ENCODE assay signal across 17 cellular contexts in the genomic region with DNA sequence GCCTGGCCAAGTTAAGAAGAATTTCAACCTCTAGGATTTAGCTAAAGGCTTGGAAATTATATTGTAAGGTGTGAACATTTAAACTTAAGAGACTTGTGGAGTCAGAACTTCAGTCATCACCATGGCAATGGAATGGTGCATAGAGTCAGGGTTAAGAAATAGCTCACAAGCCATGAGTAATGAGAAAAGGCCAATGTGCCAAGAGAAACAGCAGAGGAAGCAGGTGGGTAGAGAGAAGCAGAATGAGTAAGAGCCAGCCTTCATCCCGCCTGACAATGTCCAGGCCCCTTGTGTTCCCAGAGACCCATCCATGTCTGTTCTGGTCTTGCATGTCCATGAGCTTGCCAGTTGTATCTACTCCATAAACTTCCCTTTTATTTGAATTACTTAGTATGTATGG.
DNase-seq lines count a peak whose midpoint lies in the region; ATAC-seq and TF ChIP-seq lines count a peak whose summit lies in the region.
"Had no signal": no experiment of that assay in that cellular context is flagged by ENCODE, and none has a peak within 500 bp of the region (broad histone marks: within the 10 kb centered on the region; RNA-seq: fewer than 3 reads in every experiment).

No MANE protein-coding gene starts in this region.

- H3K4me3 ChIP-seq in mammary epithelial cell (replicated peaks in 1 of 3; ENCODE audit: insufficient read depth in 1 of 3, low read depth in 2 of 3, low read length in 3 of 3) (no peak overlapping the region), hepatocyte (no peak overlapping the region), tibial artery (no peak overlapping the region)
- H3K4me3 ChIP-seq: BLaER1, GM12878 had no signal

- H3K4me2 ChIP-seq in mammary epithelial cell (ENCODE audit: insufficient read depth, low read depth, low read length) (no peak overlapping the region), hepatocyte (no peak overlapping the region)
- H3K4me2 ChIP-seq: BLaER1 had no signal

- H3K36me3 Mint-ChIP-seq in MCF 10A (ENCODE audit: insufficient read depth, unreplicated experiment) (no peaks in the 10 kb centered on the region), type B pancreatic cell (no peaks in the 10 kb centered on the region)
- H3K36me3 Mint-ChIP-seq: CD8-positive, alpha-beta memory T cell had no signal

- no peak overlapping the region for H2AFZ ChIP-seq in mammary epithelial cell (ENCODE audit: low read depth, low read length)
- no peak overlapping the region for H2AFZ ChIP-seq in hepatocyte

- no peak for TF ChIP-seq CTCF in MCF 10A (IDR thresholded peaks at IDR 0.05; ENCODE audit: unreplicated experiment)
- TF ChIP-seq CTCF in mammary epithelial cell (conservative IDR thresholded peaks at IDR 0.05 in 1 of 2, IDR thresholded peaks at IDR 0.05 in 1 of 2; ENCODE audit: extremely low read depth in 1 of 2, insufficient read depth in 1 of 2, low read depth in 1 of 2, low read length in 2 of 2): no peak
- no peak for TF ChIP-seq CTCF in hepatocyte (IDR thresholded peaks at IDR 0.05; ENCODE audit: poor library complexity)
- no peak for TF ChIP-seq CTCF in tibial artery (IDR thresholded peaks at IDR 0.05)
- TF ChIP-seq CTCF in type B pancreatic cell (conservative IDR thresholded peaks at IDR 0.05): no peak

- H3K79me2 ChIP-seq in mammary epithelial cell (ENCODE audit: insufficient read depth, low read length) (no peaks in the 10 kb centered on the region), hepatocyte (no peaks in the 10 kb centered on the region)

- no peak overlapping the region for H3K9ac ChIP-seq in mammary epithelial cell (ENCODE audit: insufficient read depth, low read length)
- H3K9ac ChIP-seq: BLaER1 had no signal

- CTCF ChIA-PET in MCF 10A (lab: Yijun Ruan, JAX) (no interaction called here), mammary epithelial cell (lab: Charles Lee; ENCODE audit: low non-redundant PET) (no interaction called here)

- 100% methylated on average over 1 of the region's 1 CpG for WGBS in mammary epithelial cell (ENCODE audit: low coverage, missing lambda C conversion rate)
- WGBS in hepatocyte (ENCODE audit: low lambda C conversion rate, missing lambda C conversion rate): 83% methylated on average over 1 of the region's 1 CpG

- intact Hi-C loops in MCF 10A (cut with micrococcal nuclease) (no loop called here), mammary epithelial cell (cut with micrococcal nuclease) (no loop called here), tibial artery (cut with DNase I; ENCODE audit: low total_unique reads) (no loop called here)

- H4K20me1 ChIP-seq in mammary epithelial cell (ENCODE audit: insufficient read depth, low read length) (no peaks in the 10 kb centered on the region), hepatocyte (ENCODE audit: insufficient read depth, poor library complexity, severe bottlenecking) (no peaks in the 10 kb centered on the region)
- H4K20me1 ChIP-seq: BLaER1 had no signal

- no peaks in the 10 kb centered on the region for H3K36me3 ChIP-seq in mammary epithelial cell (ENCODE audit: insufficient read depth, low read length)
- H3K36me3 ChIP-seq in hepatocyte (replicated peaks; ENCODE audit: insufficient read depth, low read depth): no peaks in the 10 kb centered on the region
- no peaks in the 10 kb centered on the region for H3K36me3 ChIP-seq in tibial artery
- H3K36me3 ChIP-seq: BLaER1 had no signal

- POLR2A ChIA-PET in MCF 10A (lab: Yijun Ruan, JAX): no interaction called here

- no peaks in the 10 kb centered on the region for H3K9me2 ChIP-seq in hepatocyte (replicated peaks; ENCODE audit: insufficient read depth)

- no peaks in the 10 kb centered on the region for H3K4me1 ChIP-seq in mammary epithelial cell (ENCODE audit: insufficient read depth, low read length)
- H3K4me1 ChIP-seq in hepatocyte (ENCODE audit: insufficient read depth): no peaks in the 10 kb centered on the region
- no peaks in the 10 kb centered on the region for H3K4me1 ChIP-seq in tibial artery
- H3K4me1 ChIP-seq: BLaER1 had no signal

- dilution Hi-C loops in mammary epithelial cell (cut with HindIII; ENCODE audit: low sequenced_read_pairs): no loop called here

- BruUV-seq in MCF 10A (replicated peaks; lab: Mats Ljungman, UMichigan) (no TSS peak), mammary epithelial cell (replicated peaks; lab: Mats Ljungman, UMichigan) (no TSS peak)

- no peaks in the 10 kb centered on the region for H3K9me3 Mint-ChIP-seq in MCF 10A (ENCODE audit: unreplicated experiment)
- no peaks in the 10 kb centered on the region for H3K9me3 Mint-ChIP-seq in type B pancreatic cell
- H3K9me3 Mint-ChIP-seq: CD8-positive, alpha-beta memory T cell; H9 had no signal

- no peaks in the 10 kb centered on the region for H3K27me3 Mint-ChIP-seq in MCF 10A (ENCODE audit: insufficient read depth, unreplicated experiment)
- H3K27me3 Mint-ChIP-seq in type B pancreatic cell: peaks cover 14% of the 10 kb centered on the region

- DNase-seq in MCF 10A (ENCODE audit: unreplicated experiment): peak; percentile 54
- no peak for DNase-seq in mammary epithelial cell
- peak; percentile 5 for DNase-seq in M059J (ENCODE audit: low read depth)
- DNase-seq in hepatocyte (ENCODE audit: low spot score): peak; percentile 44
- DNase-seq in MV-4-11 (lab: John Stamatoyannopoulos, UW): no peak
- DNase-seq in tibial artery: no peak
- DNase-seq in type B pancreatic cell (ENCODE audit: extremely low spot score, unreplicated experiment): no peak
- DNase-seq: AML-193; CD8-positive, alpha-beta memory T cell; DMS53; GOT3; H9 had no signal

- H3K4me3 Mint-ChIP-seq in MCF 10A (ENCODE audit: unreplicated experiment) (no peak overlapping the region), type B pancreatic cell (no peak overlapping the region)
- H3K4me3 Mint-ChIP-seq: CD8-positive, alpha-beta memory T cell; H9 had no signal

- H3K27me3 ChIP-seq in mammary epithelial cell (ENCODE audit: insufficient read depth, low read length) (no peaks in the 10 kb centered on the region), hepatocyte (peaks cover 4% of the 10 kb centered on the region), tibial artery (no peaks in the 10 kb centered on the region)
- H3K27me3 ChIP-seq: BLaER1 had no signal

- H3K27ac ChIP-seq in mammary epithelial cell (ENCODE audit: insufficient read depth, low read depth, low read length) (no peak overlapping the region), hepatocyte (no peak overlapping the region), tibial artery (no peak overlapping the region)
- H3K27ac ChIP-seq: 22Rv1, BLaER1 had no signal

- ATAC-seq in HG03378 (IDR thresholded peaks at IDR 0.05; ENCODE audit: unreplicated experiment): no peak
- ATAC-seq: GM12878, HepG2 had no signal

- in situ Hi-C loops in mammary epithelial cell (cut with MboI; ENCODE audit: low sequenced_read_pairs in 2 of 2): no loop called here

- H3K9me3 ChIP-seq in mammary epithelial cell (replicated peaks; ENCODE audit: insufficient read depth, low read length): no peaks in the 10 kb centered on the region
- no peaks in the 10 kb centered on the region for H3K9me3 ChIP-seq in hepatocyte (ENCODE audit: low read depth)
- H3K9me3 ChIP-seq in tibial artery: no peaks in the 10 kb centered on the region
- H3K9me3 ChIP-seq: BLaER1 had no signal

- H3K27ac Mint-ChIP-seq in MCF 10A (ENCODE audit: low read depth, unreplicated experiment): no peak overlapping the region
- H3K27ac Mint-ChIP-seq in type B pancreatic cell: no peak overlapping the region
- H3K27ac Mint-ChIP-seq: CD8-positive, alpha-beta memory T cell; H9 had no signal

- H3K4me1 Mint-ChIP-seq in MCF 10A (ENCODE audit: insufficient read depth, unreplicated experiment): no peaks in the 10 kb centered on the region
- H3K4me1 Mint-ChIP-seq in type B pancreatic cell (ENCODE audit: unreplicated experiment): no peaks in the 10 kb centered on the region
- H3K4me1 Mint-ChIP-seq: CD8-positive, alpha-beta memory T cell; H9 had no signal

Comparison
In these comparisons a context has a peak if more than half of its experiments do, and no peak if none do; other contexts are left out.
1. DNase-seq: peak in MCF 10A (single experiment), M059J (single experiment) and hepatocyte (single experiment); none in mammary epithelial cell (single experiment), MV-4-11 (single experiment), tibial artery (0 of 2) and type B pancreatic cell (single experiment).